In genomic region chr5:149447373-149448367, GRCh38 we compare ENCODE assay signal across 17 cellular contexts.
A peak's percentile ranks its signal among the peaks of the same experiment; 100 is the strongest.
DNase-seq lines count a peak whose midpoint lies in the region; ATAC-seq, FAIRE-seq and TF ChIP-seq lines count a peak whose summit lies in the region.
"Had no signal": no experiment of that assay in that cellular context is flagged by ENCODE, and none has a peak within 500 bp of the region (broad histone marks: within the 10 kb centered on the region; RNA-seq: fewer than 3 reads in every experiment).

No MANE protein-coding gene starts in this region.

- H3K4me1 ChIP-seq in H1 (replicated peaks in 1 of 4; ENCODE audit: control insufficient read depth in 3 of 4, insufficient read depth in 4 of 4, low read length in 3 of 4) (peaks cover 0 to 15% (median 8%) of the 10 kb centered on the region in 4 experiments; a peak in 6 of 7 replicates), muscle layer of duodenum (ENCODE audit: control insufficient read depth in 1 of 2, insufficient read depth in 2 of 2, low read length in 2 of 2) (peaks cover 27 to 42% of the 10 kb centered on the region in 2 donors), transverse colon (peaks cover 26 to 54% (median 45%) of the 10 kb centered on the region in 4 donors)

- H3K4me3 Mint-ChIP-seq in activated naive CD4-positive, alpha-beta T cell treated with anti-CD3 and anti-CD28 coated beads, Interleukin-2, amount 50 U/mL, for 24 hours = no peak overlapping the region
- no peak overlapping the region for H3K4me3 Mint-ChIP-seq in activated naive CD4-positive, alpha-beta T cell treated with anti-CD3 and anti-CD28 coated beads, Interleukin-2, amount 10 ng/mL, durations not matched to agents 7 days and 5 days
- H3K4me3 Mint-ChIP-seq: activated naive CD8-positive, alpha-beta T cell treated with anti-CD3 and anti-CD28 coated beads for 36 hours; naive B cell; T-helper 1 cell treated with Interleukin-12 subunit alpha and Interleukin-12 subunit beta and Interleukin-4 antibody, amounts not matched to agents 30 μg/mL and 1 μg/mL, for 36 hours had no signal

- no peak overlapping the region for H3K14ac ChIP-seq in H1 (ENCODE audit: insufficient read length)

- H3K9me3 ChIP-seq in H1 (ENCODE audit: insufficient read depth in 2 of 2, low read depth in 1 of 2, low read length in 1 of 2) = no peaks in the 10 kb centered on the region
- H3K9me3 ChIP-seq in muscle layer of duodenum (ENCODE audit: control insufficient read depth in 1 of 2, low read length in 2 of 2) = no peaks in the 10 kb centered on the region
- H3K9me3 ChIP-seq in transverse colon = no peaks in the 10 kb centered on the region

- 89% methylated on average over 12 of the region's 12 CpGs; no CpG with 5 or more reads in 1 of the 2 experiments for WGBS in H1 (ENCODE audit: extremely low coverage in 1 of 2, insufficient coverage in 1 of 2, insufficient read length in 1 of 2, insufficient replicate concordance in 2 of 2, low coverage in 1 of 2, low lambda C conversion rate in 2 of 2, missing lambda C conversion rate in 1 of 2), 2 experiments
- WGBS in transverse colon (ENCODE audit: low coverage in 1 of 2), 2 donors = 79 to 92% methylated on average over 12 of the region's 12 CpGs

- CTCF ChIA-PET in activated naive CD4-positive, alpha-beta T cell treated with anti-CD3 and anti-CD28 coated beads, Interleukin-2, amount 10 ng/mL, durations not matched to agents 7 days and 5 days (lab: Charles Lee) = interaction anchor here (0.6 to 5.5 kb wide), 6 partner anchors 9 to 171 kb away, joined by 3 to 56 read pairs (median 5); no protein-coding TSS in a partner anchor
- CTCF ChIA-PET in H1 (lab: Charles Lee; ENCODE audit: partially characterized antibody) = interaction anchor here (0.6 to 22.4 kb wide), 18 partner anchors 8 to 323 kb away, joined by 3 to 1310 read pairs (median 4); partner anchors contain the start of genes CSNK1A1, IL17B and PCYOX1L

- H3K79me1 ChIP-seq in H1 (ENCODE audit: low read depth, low read length) = no peaks in the 10 kb centered on the region

- H3K4me3 ChIP-seq in H1 (ENCODE audit: extremely low read depth in 1 of 4, insufficient read depth in 2 of 4, low read depth in 3 of 4, low read length in 4 of 4) (no peak overlapping the region), muscle layer of duodenum (ENCODE audit: low read depth in 1 of 2, low read length in 2 of 2) (no peak overlapping the region), transverse colon (no peak overlapping the region)

- no peak overlapping the region for H3K23ac ChIP-seq in H1 (ENCODE audit: insufficient read length)

- H3K27ac ChIP-seq in H1 (ENCODE audit: low read depth, low read length) (no peak overlapping the region), muscle layer of duodenum (ENCODE audit: low read length) (peak overlapping the region; percentile 20), transverse colon (peak overlapping the region; percentile 86 to 92 (median 90))

- H3K27ac Mint-ChIP-seq in activated naive CD4-positive, alpha-beta T cell treated with anti-CD3 and anti-CD28 coated beads, Interleukin-2, amount 50 U/mL, for 24 hours = peak overlapping the region; percentile 61
- H3K27ac Mint-ChIP-seq in activated naive CD4-positive, alpha-beta T cell treated with anti-CD3 and anti-CD28 coated beads, Interleukin-2, amount 10 ng/mL, durations not matched to agents 7 days and 5 days = no peak overlapping the region
- H3K27ac Mint-ChIP-seq: activated naive CD8-positive, alpha-beta T cell treated with anti-CD3 and anti-CD28 coated beads for 36 hours; T-helper 1 cell treated with Interleukin-12 subunit alpha and Interleukin-12 subunit beta and Interleukin-4 antibody, amounts not matched to agents 30 μg/mL and 1 μg/mL, for 36 hours had no signal

- no peak overlapping the region for H2BK120ac ChIP-seq in H1 (replicated peaks; ENCODE audit: low read depth, low read length)

- no peak overlapping the region for H4K8ac ChIP-seq in H1 (ENCODE audit: extremely low read depth, insufficient read depth, low read length)

- H3K27me3 Mint-ChIP-seq in activated naive CD4-positive, alpha-beta T cell treated with anti-CD3 and anti-CD28 coated beads, Interleukin-2, amount 50 U/mL, for 24 hours = no peaks in the 10 kb centered on the region
- peaks cover 14% of the 10 kb centered on the region for H3K27me3 Mint-ChIP-seq in activated naive CD4-positive, alpha-beta T cell treated with anti-CD3 and anti-CD28 coated beads, Interleukin-2, amount 10 ng/mL, durations not matched to agents 7 days and 5 days
- H3K27me3 Mint-ChIP-seq: activated naive CD8-positive, alpha-beta T cell treated with anti-CD3 and anti-CD28 coated beads for 36 hours had no signal

- H3K4me2 ChIP-seq in H1 (ENCODE audit: insufficient read depth in 1 of 2, low read depth in 2 of 2, low read length in 2 of 2) = no peak overlapping the region

- H2BK12ac ChIP-seq in H1 (ENCODE audit: low read depth, low read length) = no peak overlapping the region

- no peak overlapping the region for H4K91ac ChIP-seq in H1 (replicated peaks; ENCODE audit: insufficient read length, low read length)

- no peak for TF ChIP-seq CTCF in H1 (IDR thresholded peaks at IDR 0.05; ENCODE audit: control extremely low read depth in 1 of 3, insufficient read depth in 1 of 3, low read depth in 1 of 3, low read length in 3 of 3)
- no peak for TF ChIP-seq CTCF in transverse colon (IDR thresholded peaks at IDR 0.05)

- H2BK20ac ChIP-seq in H1 (ENCODE audit: low read length) = no peak overlapping the region

- TF ChIP-seq EP300 in H1 (IDR thresholded peaks at IDR 0.05; ENCODE audit: borderline replicate concordance in 1 of 2, low read depth in 2 of 2, low read length in 2 of 2) = no peak
- TF ChIP-seq EP300 in transverse colon (IDR thresholded peaks at IDR 0.05; ENCODE audit: low read depth) = no peak

- POLR2A ChIA-PET in H1 (lab: Charles Lee; ENCODE audit: partially characterized antibody) = interaction anchor here (0.9 to 2.0 kb wide), 8 partner anchors 11 to 114 kb away, joined by 3 to 7 read pairs (median 4); partner anchors contain the start of gene CSNK1A1

- no peak for TF ChIP-seq RAD21 in H1 (IDR thresholded peaks at IDR 0.05 in 1 of 2, conservative IDR thresholded peaks at IDR 0.05 in 1 of 2; ENCODE audit: low read depth in 2 of 2, low read length in 2 of 2)

- H3K36me3 Mint-ChIP-seq in activated naive CD4-positive, alpha-beta T cell treated with anti-CD3 and anti-CD28 coated beads, Interleukin-2, amount 50 U/mL, for 24 hours = no peaks in the 10 kb centered on the region
- no peaks in the 10 kb centered on the region for H3K36me3 Mint-ChIP-seq in activated naive CD4-positive, alpha-beta T cell treated with anti-CD3 and anti-CD28 coated beads, Interleukin-2, amount 10 ng/mL, durations not matched to agents 7 days and 5 days
- H3K36me3 Mint-ChIP-seq: activated naive CD8-positive, alpha-beta T cell treated with anti-CD3 and anti-CD28 coated beads for 36 hours; naive B cell had no signal

- no peak overlapping the region for H4K5ac ChIP-seq in H1 (ENCODE audit: insufficient read length, low read depth, low read length)

- no peak overlapping the region for H3K18ac ChIP-seq in H1 (ENCODE audit: extremely low read depth, low read length)

- H3K4ac ChIP-seq in H1 (replicated peaks; ENCODE audit: insufficient read length, low read depth, low read length) = no peak overlapping the region

- no peak overlapping the region for H2BK15ac ChIP-seq in H1 (ENCODE audit: low read length)

- no peaks in the 10 kb centered on the region for H3K4me1 Mint-ChIP-seq in activated naive CD4-positive, alpha-beta T cell treated with anti-CD3 and anti-CD28 coated beads, Interleukin-2, amount 50 U/mL, for 24 hours
- no peaks in the 10 kb centered on the region for H3K4me1 Mint-ChIP-seq in activated naive CD4-positive, alpha-beta T cell treated with anti-CD3 and anti-CD28 coated beads, Interleukin-2, amount 10 ng/mL, durations not matched to agents 7 days and 5 days
- H3K4me1 Mint-ChIP-seq: naive B cell had no signal

- H3K9ac ChIP-seq in H1 (replicated peaks in 1 of 4; ENCODE audit: extremely low read depth in 1 of 4, low read depth in 3 of 4, low read length in 3 of 4) = no peak overlapping the region

- TF ChIP-seq POLR2A in H1 (IDR thresholded peaks at IDR 0.05; ENCODE audit: control extremely low read depth in 1 of 2, low read depth in 2 of 2, low read length in 2 of 2) = no peak
- TF ChIP-seq POLR2A in transverse colon (IDR thresholded peaks at IDR 0.05) = no peak

- intact Hi-C loops in transverse colon (cut with DNase I; ENCODE audit: low total_unique reads) = loop anchor here (5.0 kb wide), 1 partner anchor 35 kb away; no protein-coding TSS in a partner anchor

- no peak overlapping the region for H2BK5ac ChIP-seq in H1 (ENCODE audit: low read depth, low read length)

- peak overlapping the region; percentile 83 for H2AFZ ChIP-seq in H1 (ENCODE audit: low read length)

- FAIRE-seq in H1 (lab: Jason Lieb, UNC) = no peak

- in situ Hi-C loops in transverse colon (cut with MboI; ENCODE audit: low pct_ligation_motif_present in 1 of 4, low pct_unique_long_range_greater_than_20kb in 1 of 4, low sequenced_read_pairs in 3 of 4) = loop anchor here in 1 of 4 donors (10.0 kb wide), 1 partner anchor 117 kb away; no protein-coding TSS in a partner anchor

- H4K20me1 ChIP-seq in H1 (replicated peaks in 1 of 2; ENCODE audit: control insufficient read depth in 1 of 2, insufficient read depth in 2 of 2, low read length in 2 of 2) = no peaks in the 10 kb centered on the region

- no peak for ATAC-seq in HG02885 (IDR thresholded peaks at IDR 0.05; ENCODE audit: poor library complexity, unreplicated experiment)
- ATAC-seq: PC-3 had no signal

- no peak overlapping the region for H2AK5ac ChIP-seq in H1 (ENCODE audit: low read depth, low read length)

- H3K36me3 ChIP-seq in H1 (ENCODE audit: control insufficient read depth in 2 of 4, insufficient read depth in 4 of 4, low read length in 3 of 4) = no peaks in the 10 kb centered on the region
- H3K36me3 ChIP-seq in muscle layer of duodenum (ENCODE audit: control insufficient read depth in 1 of 2, insufficient read depth in 2 of 2, low read length in 2 of 2) = no peaks in the 10 kb centered on the region
- H3K36me3 ChIP-seq in transverse colon = no peaks in the 10 kb centered on the region

- no peak for DNase-seq in activated naive CD4-positive, alpha-beta T cell treated with anti-CD3 and anti-CD28 coated beads, Interleukin-2, amount 10 ng/mL, durations not matched to agents 7 days and 5 days
- DNase-seq in H1 (ENCODE audit: low read depth in 1 of 2, low spot score in 2 of 2) = no peak
- no peak for DNase-seq in transverse colon
- DNase-seq in NCI-H1105 treated with DMSO at 0.1 percent for 48 hours (lab: John Stamatoyannopoulos, UW) = no peak
- no peak for DNase-seq in activated CD4-positive, alpha-beta T cell treated with anti-CD3 and anti-CD28 coated beads, Interleukin-2, amount 50 U/mL, for 4 hours
- DNase-seq: 8988T; activated CD4-positive, CD25-positive, alpha-beta regulatory T cell treated with anti-CD3 and anti-CD28 coated beads, Interleukin-2, amount 50 U/mL, for 72 hours; activated naive CD8-positive, alpha-beta T cell treated with anti-CD3 and anti-CD28 coated beads for 36 hours; GF-D8; naive B cell; NCI-H1092 treated with DMSO at 0.1 percent for 48 hours; NCI-H446; PC-3 had no signal

- no peaks in the 10 kb centered on the region for H3K79me2 ChIP-seq in H1 (ENCODE audit: control insufficient read depth in 1 of 2, insufficient read depth in 2 of 2, low read length in 2 of 2)

- H3K27me3 ChIP-seq in H1 (replicated peaks in 1 of 4; ENCODE audit: control insufficient read depth in 3 of 4, extremely low read depth in 1 of 4, insufficient read depth in 3 of 4, low read length in 3 of 4) (no peaks in the 10 kb centered on the region), muscle layer of duodenum (ENCODE audit: low read depth, low read length) (no peaks in the 10 kb centered on the region), transverse colon (no peaks in the 10 kb centered on the region)

- H3K9me3 Mint-ChIP-seq in activated naive CD4-positive, alpha-beta T cell treated with anti-CD3 and anti-CD28 coated beads, Interleukin-2, amount 50 U/mL, for 24 hours = no peaks in the 10 kb centered on the region
- no peaks in the 10 kb centered on the region for H3K9me3 Mint-ChIP-seq in activated naive CD4-positive, alpha-beta T cell treated with anti-CD3 and anti-CD28 coated beads, Interleukin-2, amount 10 ng/mL, durations not matched to agents 7 days and 5 days
- H3K9me3 Mint-ChIP-seq: activated naive CD8-positive, alpha-beta T cell treated with anti-CD3 and anti-CD28 coated beads for 36 hours; T-helper 1 cell treated with Interleukin-12 subunit alpha and Interleukin-12 subunit beta and Interleukin-4 antibody, amounts not matched to agents 30 μg/mL and 1 μg/mL, for 36 hours had no signal

- H3K23me2 ChIP-seq in H1 (ENCODE audit: low read depth, low read length) = peaks cover 6% of the 10 kb centered on the region; the same call in 1 of the 2 replicates

- no peak overlapping the region for H3K56ac ChIP-seq in H1 (replicated peaks; ENCODE audit: insufficient read length, low read depth, low read length)
